Comparison of ENCODE assay signal across 6 cellular contexts in the genomic region with DNA sequence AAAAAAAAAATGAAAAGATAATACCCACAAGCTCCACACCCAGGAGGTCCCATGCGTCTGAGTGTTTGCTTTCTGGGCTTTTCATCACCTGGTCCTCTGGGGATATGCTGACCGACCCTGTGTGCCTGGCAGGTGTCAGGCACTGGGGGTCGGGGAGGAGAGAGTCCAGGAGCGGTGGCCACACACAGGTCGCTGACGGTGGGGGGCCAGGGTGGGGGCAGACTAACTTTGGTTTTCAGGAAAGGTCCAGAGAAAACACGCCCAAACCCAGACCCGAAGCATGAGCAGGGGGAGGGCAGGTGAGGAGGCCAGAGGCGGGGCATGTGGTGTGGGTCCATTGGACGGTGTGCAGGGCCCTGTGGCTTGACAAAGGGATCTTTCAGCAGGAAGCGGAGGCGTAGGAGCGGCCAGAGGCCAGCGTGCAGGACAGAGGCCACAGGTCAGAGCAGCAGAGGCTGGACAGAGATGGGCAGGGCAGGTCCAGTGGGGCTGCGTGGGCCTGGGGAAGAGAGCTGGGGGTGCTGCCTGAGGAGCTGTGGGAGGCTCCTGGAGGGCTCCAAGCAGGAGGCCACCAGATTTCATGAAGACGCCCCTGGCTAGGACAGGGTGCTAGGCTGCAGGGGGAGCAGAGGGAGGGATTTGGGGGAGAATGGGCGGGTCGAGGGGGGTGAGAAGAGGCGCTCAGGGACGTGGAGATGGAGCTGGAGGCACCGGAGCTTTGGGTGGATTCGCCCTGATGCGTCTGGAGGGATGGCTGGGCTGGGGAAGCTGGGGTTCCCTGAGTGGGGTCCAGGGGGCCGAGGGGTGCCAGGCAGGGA. TPM values are rescaled to one million over a fixed set of nuclear protein-coding genes. Genes with fewer than 3 reads are reported as not detected.
A peak's percentile ranks its signal among the peaks of the same experiment; 100 is the strongest.
DNase-seq lines count a peak whose midpoint lies in the region; ATAC-seq and TF ChIP-seq lines count a peak whose summit lies in the region.

No MANE protein-coding gene starts in this region.

- H3K36me3 ChIP-seq in HCT116 (ENCODE audit: control insufficient read depth in 1 of 2, insufficient read depth in 2 of 2, low read length in 2 of 2) (peaks cover 6 to 10% of the 10 kb centered on the region in 2 experiments; a peak in 3 of 4 replicates), colonic mucosa (no peaks in the 10 kb centered on the region)

- TF ChIP-seq POLR2A in HCT116 (IDR thresholded peaks at IDR 0.05; ENCODE audit: borderline replicate concordance, extremely low read depth, insufficient read depth, insufficient read length), result no peak

- peak overlapping the region; percentile 55 to 71 for H3K4me3 ChIP-seq in HCT116 (replicated peaks in 1 of 2; ENCODE audit: low read depth in 1 of 2, low read length in 2 of 2)
- no peak overlapping the region for H3K4me3 ChIP-seq in colonic mucosa

- H3K79me2 ChIP-seq in HCT116 (ENCODE audit: insufficient read depth, low read length), result no peaks in the 10 kb centered on the region

- CTCF ChIA-PET in HCT116 (lab: Charles Lee), result interaction anchor here (1.3 to 1.8 kb wide), 3 partner anchors 16 to 51 kb away, joined by 4 to 5 read pairs (median 4); a partner anchor contains a TSS
- CTCF ChIA-PET in activated CD4-positive, alpha-beta memory T cell treated with anti-CD3 and anti-CD28 coated beads for 36 hours (lab: Charles Lee), result interaction anchor here (0.8 to 2.9 kb wide), 3 partner anchors 18 to 192 kb away, joined by 3 to 15 read pairs (median 5); no protein-coding TSS in a partner anchor

- H2AFZ ChIP-seq in HCT116 (ENCODE audit: low read depth, low read length, poor library complexity, severe bottlenecking), result peak overlapping the region; percentile 45

- RAD21 ChIA-PET in HCT116 (lab: Charles Lee; ENCODE audit: low non-redundant PET in 1 of 2, low total read pairs in 2 of 2, uncharacterized antibody in 2 of 2, unreplicated experiment in 2 of 2), result no interaction called here

- H4K20me1 ChIP-seq in HCT116 (ENCODE audit: insufficient read depth), result no peaks in the 10 kb centered on the region

- H3K4me3 Mint-ChIP-seq in activated CD4-positive, alpha-beta memory T cell treated with anti-CD3 and anti-CD28 coated beads for 36 hours, result peak overlapping the region; percentile 72
- peak overlapping the region; percentile 74 for H3K4me3 Mint-ChIP-seq in natural killer cell

- peaks cover 28% of the 10 kb centered on the region for H3K27me3 Mint-ChIP-seq in activated CD4-positive, alpha-beta memory T cell treated with anti-CD3 and anti-CD28 coated beads for 36 hours
- H3K27me3 Mint-ChIP-seq in natural killer cell (ENCODE audit: low read depth in 2 of 2), result peaks cover 7 to 33% of the 10 kb centered on the region in 2 donors

- no peak overlapping the region for H3K27ac Mint-ChIP-seq in activated CD4-positive, alpha-beta memory T cell treated with anti-CD3 and anti-CD28 coated beads for 36 hours
- H3K27ac Mint-ChIP-seq in natural killer cell, result peak overlapping the region in 1 of 2 donors; percentile 68

- POLR2A ChIA-PET in HCT116 (lab: Charles Lee), result interaction anchor here (1.1 to 1.2 kb wide), 3 partner anchors 41 to 52 kb away, joined by 3 to 4 read pairs (median 4); a partner anchor contains a TSS
- POLR2A ChIA-PET in activated CD4-positive, alpha-beta memory T cell treated with anti-CD3 and anti-CD28 coated beads for 36 hours (lab: Charles Lee), result interaction anchor here (0.9 kb wide), 1 partner anchor 11 kb away, joined by 3 read pairs; no protein-coding TSS in a partner anchor

- no TSS peak for BruUV-seq in HCT116 (replicated peaks; lab: Mats Ljungman, UMichigan)

- H3K4me1 ChIP-seq in HCT116 (ENCODE audit: control insufficient read depth in 1 of 2, insufficient read depth in 2 of 2, low read length in 2 of 2), result peaks cover 21 to 52% of the 10 kb centered on the region in 2 experiments
- H3K4me1 ChIP-seq in colonic mucosa, result peaks cover 12% of the 10 kb centered on the region

- H3K4me2 ChIP-seq in HCT116 (ENCODE audit: low read length), result peak overlapping the region; percentile 98

- no peaks in the 10 kb centered on the region for H3K9me3 Mint-ChIP-seq in activated CD4-positive, alpha-beta memory T cell treated with anti-CD3 and anti-CD28 coated beads for 36 hours
- no peaks in the 10 kb centered on the region for H3K9me3 Mint-ChIP-seq in natural killer cell

- H3K9ac ChIP-seq in HCT116 (ENCODE audit: low read length) (peak overlapping the region; percentile 64), colonic mucosa (ENCODE audit: low read depth in 2 of 2, low read length in 2 of 2) (no peak overlapping the region)

- DNase-seq in HCT116 (ENCODE audit: low read depth, low spot score) (no peak), natural killer cell (no peak), OCI-M2 (lab: John Stamatoyannopoulos, UW; ENCODE audit: unreplicated experiment) (no peak), colonic mucosa (no peak)
- DNase-seq in activated CD4-positive, alpha-beta memory T cell treated with anti-CD3 and anti-CD28 coated beads for 36 hours, result no peak

- peaks cover 21% of the 10 kb centered on the region for H3K4me1 Mint-ChIP-seq in activated CD4-positive, alpha-beta memory T cell treated with anti-CD3 and anti-CD28 coated beads for 36 hours (ENCODE audit: low read depth)
- H3K4me1 Mint-ChIP-seq in natural killer cell, result peaks cover 0 to 11% of the 10 kb centered on the region in 2 donors

- no peak for TF ChIP-seq RAD21 in HCT116 (IDR thresholded peaks at IDR 0.05; ENCODE audit: low read depth)

- H3K9me2 ChIP-seq in HCT116 (ENCODE audit: insufficient read depth), result no peaks in the 10 kb centered on the region

- 0 out of 2 replicates have a peak, but pooled peaks have one; percentile 15 for ATAC-seq in HCT116
- no peak for ATAC-seq in natural killer cell
- no peak for ATAC-seq in GM18868 (IDR thresholded peaks at IDR 0.05; ENCODE audit: unreplicated experiment)

- H3K27ac ChIP-seq in HCT116 (ENCODE audit: low read depth, low read length) (peak overlapping the region; percentile 69; the same call in 1 of the 2 replicates), colonic mucosa (no peak overlapping the region)

- intact Hi-C loops in HCT116 (cut with micrococcal nuclease), result no loop called here
- intact Hi-C loops in activated CD4-positive, alpha-beta memory T cell treated with anti-CD3 and anti-CD28 coated beads for 36 hours (cut with micrococcal nuclease), result no loop called here
- intact Hi-C loops in natural killer cell (cut with micrococcal nuclease), result no loop called here
- intact Hi-C loops in colonic mucosa (cut with DNase I), result no loop called here

- TF ChIP-seq CTCF in HCT116 (IDR thresholded peaks at IDR 0.05 in 2 of 3, conservative IDR thresholded peaks at IDR 0.05 in 1 of 3; ENCODE audit: borderline replicate concordance in 1 of 3, insufficient read depth in 1 of 3, low read depth in 2 of 3, low read length in 2 of 3), result no peak
- TF ChIP-seq CTCF in natural killer cell (IDR thresholded peaks at IDR 0.05), result no peak
- TF ChIP-seq CTCF in colonic mucosa (IDR thresholded peaks at IDR 0.05), result no peak

- no peaks in the 10 kb centered on the region for H3K27me3 ChIP-seq in HCT116 (ENCODE audit: insufficient read depth, low read length)
- H3K27me3 ChIP-seq in colonic mucosa, result peaks cover 51% of the 10 kb centered on the region

- H3K9me3 ChIP-seq in HCT116 (ENCODE audit: control insufficient read depth in 1 of 2, insufficient read depth in 1 of 2, low read depth in 1 of 2, low read length in 2 of 2) (no peaks in the 10 kb centered on the region), colonic mucosa (no peaks in the 10 kb centered on the region)

- peaks cover 15% of the 10 kb centered on the region for H3K36me3 Mint-ChIP-seq in activated CD4-positive, alpha-beta memory T cell treated with anti-CD3 and anti-CD28 coated beads for 36 hours
- H3K36me3 Mint-ChIP-seq in natural killer cell, result no peaks in the 10 kb centered on the region

TF ChIP-seq in HCT116, 20 proteins besides CTCF, POLR2A, EP300 and RAD21 (continues in another document):
- TF ChIP-seq YY1 (IDR thresholded peaks at IDR 0.05; ENCODE audit: extremely low read depth, insufficient replicate concordance, low read depth, low read length) (no peak), JUND (IDR thresholded peaks at IDR 0.05) (no peak), TCF7L2 (IDR thresholded peaks at IDR 0.05; ENCODE audit: borderline replicate concordance, extremely low read depth, insufficient read depth, insufficient read length) (no peak), SIN3A (IDR thresholded peaks at IDR 0.05; ENCODE audit: low read depth) (no peak)
- TF ChIP-seq, protein P1, sequence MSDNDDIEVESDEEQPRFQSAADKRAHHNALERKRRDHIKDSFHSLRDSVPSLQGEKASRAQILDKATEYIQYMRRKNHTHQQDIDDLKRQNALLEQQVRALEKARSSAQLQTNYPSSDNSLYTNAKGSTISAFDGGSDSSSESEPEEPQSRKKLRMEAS (IDR thresholded peaks at IDR 0.05), result no peak

RNA-seq across cellular contexts. Expression of a gene that starts 15.8 kb away (rescaled TPM):
- 6.3 TPM for total RNA-seq in HCT116 (2021; ENCODE audit: unreplicated experiment)
- polyA plus RNA-seq in HCT116 (2012), result 8.6 and 8.7 TPM in 2 replicates
- not detected for total RNA-seq in activated CD4-positive, alpha-beta memory T cell treated with anti-CD3 and anti-CD28 coated beads for 36 hours
- not detected for total RNA-seq in natural killer cell
- total RNA-seq in colonic mucosa, result 1 to 10 TPM; 5.1 to 5.7 TPM

RNA-seq across cellular contexts. Expression of a gene that starts 38.4 kb away (rescaled TPM):
- total RNA-seq in HCT116 (2021; ENCODE audit: unreplicated experiment) (134 TPM), natural killer cell (1 to 10 TPM; 4.1 to 5.0 (median 4.6) TPM), colonic mucosa (100 to 1,000 TPM in 1 of 2 donors, 10 to 100 TPM in 1; 68.1 to 106 TPM)
- 71.3 and 82.2 TPM in 2 replicates for polyA plus RNA-seq in HCT116 (2012)
- total RNA-seq in activated CD4-positive, alpha-beta memory T cell treated with anti-CD3 and anti-CD28 coated beads for 36 hours, result 10 to 100 TPM; 33.2 to 35.6 TPM

RNA-seq across cellular contexts. Expression of a gene that starts 45.0 kb away (rescaled TPM):
- total RNA-seq in HCT116 (2021; ENCODE audit: unreplicated experiment) (140 TPM), natural killer cell (10 to 100 TPM; 17.0 to 56.9 (median 50.2) TPM), colonic mucosa (10 to 100 TPM; 21.9 to 25.2 TPM)
- 209 and 352 TPM in 2 replicates for polyA plus RNA-seq in HCT116 (2012)
- 100 to 1,000 TPM in 1 of 2 experiments, 10 to 100 TPM in 1; 96.9 to 108 TPM for total RNA-seq in activated CD4-positive, alpha-beta memory T cell treated with anti-CD3 and anti-CD28 coated beads for 36 hours

RNA-seq across cellular contexts. Expression of a gene that starts 57.6 kb away (rescaled TPM):
- total RNA-seq in HCT116 (2021; ENCODE audit: unreplicated experiment) (22.7 TPM), natural killer cell (10 to 100 TPM; 19.6 to 25.1 (median 21.5) TPM), colonic mucosa (10 to 100 TPM; 18.9 to 36.0 TPM)
- polyA plus RNA-seq in HCT116 (2012), result 11.0 and 13.4 TPM in 2 replicates
- 10 to 100 TPM; 19.5 to 20.5 TPM for total RNA-seq in activated CD4-positive, alpha-beta memory T cell treated with anti-CD3 and anti-CD28 coated beads for 36 hours

RNA-seq across cellular contexts. Expression of a gene that starts 58.4 kb away (rescaled TPM):
- total RNA-seq in HCT116 (2021; ENCODE audit: unreplicated experiment) (145 TPM), natural killer cell (10 to 100 TPM; 15.4 to 35.5 (median 28.9) TPM), colonic mucosa (10 to 100 TPM; 30.5 to 47.3 TPM)
- polyA plus RNA-seq in HCT116 (2012), result 88.1 and 110 TPM in 2 replicates
- total RNA-seq in activated CD4-positive, alpha-beta memory T cell treated with anti-CD3 and anti-CD28 coated beads for 36 hours, result 1 to 10 TPM; 1.7 to 2.0 TPM

Comparison
In these comparisons a context has a peak if more than half of its experiments do, and no peak if none do; other contexts are left out.
1. RNA of a gene that starts 38.4 kb away (total RNA-seq): 134 TPM in HCT116 (single experiment), 68.1 to 106 TPM in colonic mucosa and 33.2 to 35.6 TPM in activated CD4-positive, alpha-beta memory T cell treated with anti-CD3 and anti-CD28 coated beads for 36 hours; 4.1 to 5.0 TPM in natural killer cell; every median in the first group is over 4 times any median in the second.